1 cellular context compared by ENCODE assay signal in genomic region chr5:140764177-140765020, GRCh38.
TF ChIP-seq lines count a peak whose summit lies in the region.

No MANE protein-coding gene starts in this region.

TF ChIP-seq in K562, 482 proteins besides CTCF, POLR2A, EP300 and RAD21:
- no peak for TF ChIP-seq SRSF1 (IDR thresholded peaks at IDR 0.05; ENCODE audit: low read depth, low read length)
- TF ChIP-seq, protein P1, sequence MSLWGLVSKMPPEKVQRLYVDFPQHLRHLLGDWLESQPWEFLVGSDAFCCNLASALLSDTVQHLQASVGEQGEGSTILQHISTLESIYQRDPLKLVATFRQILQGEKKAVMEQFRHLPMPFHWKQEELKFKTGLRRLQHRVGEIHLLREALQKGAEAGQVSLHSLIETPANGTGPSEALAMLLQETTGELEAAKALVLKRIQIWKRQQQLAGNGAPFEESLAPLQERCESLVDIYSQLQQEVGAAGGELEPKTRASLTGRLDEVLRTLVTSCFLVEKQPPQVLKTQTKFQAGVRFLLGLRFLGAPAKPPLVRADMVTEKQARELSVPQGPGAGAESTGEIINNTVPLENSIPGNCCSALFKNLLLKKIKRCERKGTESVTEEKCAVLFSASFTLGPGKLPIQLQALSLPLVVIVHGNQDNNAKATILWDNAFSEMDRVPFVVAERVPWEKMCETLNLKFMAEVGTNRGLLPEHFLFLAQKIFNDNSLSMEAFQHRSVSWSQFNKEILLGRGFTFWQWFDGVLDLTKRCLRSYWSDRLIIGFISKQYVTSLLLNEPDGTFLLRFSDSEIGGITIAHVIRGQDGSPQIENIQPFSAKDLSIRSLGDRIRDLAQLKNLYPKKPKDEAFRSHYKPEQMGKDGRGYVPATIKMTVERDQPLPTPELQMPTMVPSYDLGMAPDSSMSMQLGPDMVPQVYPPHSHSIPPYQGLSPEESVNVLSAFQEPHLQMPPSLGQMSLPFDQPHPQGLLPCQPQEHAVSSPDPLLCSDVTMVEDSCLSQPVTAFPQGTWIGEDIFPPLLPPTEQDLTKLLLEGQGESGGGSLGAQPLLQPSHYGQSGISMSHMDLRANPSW (CRISPR knock-in tag; IDR thresholded peaks at IDR 0.05): no peak
- peak in 1 of 2 experiments; percentile 43; a peak in 1 of 4 replicates for TF ChIP-seq TRIM24 (IDR thresholded peaks at IDR 0.05)
- peak; percentile 85; the same call in 1 of the 2 replicates for TF ChIP-seq TRIM28 (IDR thresholded peaks at IDR 0.05)
- no peak for TF ChIP-seq ZC3H4 (CRISPR knock-in tag; IDR thresholded peaks at IDR 0.05; ENCODE audit: borderline replicate concordance)
- TF ChIP-seq ZNF274 (IDR thresholded peaks at IDR 0.05; ENCODE audit: borderline replicate concordance, low read depth, low read length): peak; percentile 97
- 0 out of 2 replicates have a peak, but pooled peaks have one; percentile 10 for TF ChIP-seq CBX5 (IDR thresholded peaks at IDR 0.05; ENCODE audit: borderline replicate concordance, low read depth)
- peak; percentile 3; the same call in 1 of the 2 replicates for TF ChIP-seq ZNF316 (IDR thresholded peaks at IDR 0.05)
- no peak for TF ChIP-seq ZNF764 (CRISPR knock-in tag; IDR thresholded peaks at IDR 0.05; ENCODE audit: low read depth)
TF ChIP-seq in K562: peak in this region for 5.
